ENCODE assay signal across 15 cellular contexts in genomic region chrX:132031867-132032266, GRCh38. TPM values are rescaled to one million over a fixed set of nuclear protein-coding genes. Genes with fewer than 3 reads are reported as not detected.
DNase-seq lines count a peak whose midpoint lies in the region; ATAC-seq, FAIRE-seq and TF ChIP-seq lines count a peak whose summit lies in the region.
"Had no signal": no experiment of that assay in that cellular context is flagged by ENCODE, and none has a peak within 500 bp of the region (broad histone marks: within the 10 kb centered on the region; RNA-seq: fewer than 3 reads in every experiment).

No MANE protein-coding gene starts in this region.

- H3F3A ChIP-seq in Loucy (ENCODE audit: low read depth), result no peaks in the 10 kb centered on the region

- H4K20me1 ChIP-seq in Loucy (ENCODE audit: insufficient read depth, low read length, poor library complexity, severe bottlenecking), result peaks cover 82% of the 10 kb centered on the region

- no peaks in the 10 kb centered on the region for H3K9me2 ChIP-seq in Loucy (replicated peaks; ENCODE audit: low read depth, low read length)

- H2AFZ ChIP-seq in Loucy (ENCODE audit: low read length), result no peak overlapping the region

- no peaks in the 10 kb centered on the region for H3K27me3 Mint-ChIP-seq in activated CD4-positive, alpha-beta memory T cell treated with anti-CD3 and anti-CD28 coated beads, Interleukin-2, amount 10 ng/mL, durations not matched to agents 7 days and 5 days
- no peaks in the 10 kb centered on the region for H3K27me3 Mint-ChIP-seq in activated CD4-positive, alpha-beta memory T cell treated with anti-CD3 and anti-CD28 coated beads for 36 hours
- no peaks in the 10 kb centered on the region for H3K27me3 Mint-ChIP-seq in activated naive CD8-positive, alpha-beta T cell treated with anti-CD3 and anti-CD28 coated beads for 36 hours

- no peaks in the 10 kb centered on the region for H3K27me3 ChIP-seq in Loucy (ENCODE audit: insufficient read depth, low read length, poor library complexity, severe bottlenecking)
- H3K27me3 ChIP-seq: transverse colon had no signal

- no peak overlapping the region for H3K9ac ChIP-seq in Loucy (ENCODE audit: low read depth, low read length, poor library complexity, severe bottlenecking)

- CTCF ChIA-PET in activated CD4-positive, alpha-beta memory T cell treated with anti-CD3 and anti-CD28 coated beads, Interleukin-2, amount 10 ng/mL, durations not matched to agents 7 days and 5 days (lab: Charles Lee), result no interaction called here
- CTCF ChIA-PET in activated CD4-positive, alpha-beta memory T cell treated with anti-CD3 and anti-CD28 coated beads for 36 hours (lab: Charles Lee), result interaction anchor here (1.5 kb wide), 1 partner anchor 744 kb away, joined by 3 read pairs; no protein-coding TSS in a partner anchor

- no peak for TF ChIP-seq CTCF in Loucy (conservative IDR thresholded peaks at IDR 0.05; ENCODE audit: low read length)

- peaks cover 67% of the 10 kb centered on the region for H3K4me1 Mint-ChIP-seq in activated CD4-positive, alpha-beta memory T cell treated with anti-CD3 and anti-CD28 coated beads, Interleukin-2, amount 10 ng/mL, durations not matched to agents 7 days and 5 days
- peaks cover 66% of the 10 kb centered on the region for H3K4me1 Mint-ChIP-seq in activated CD4-positive, alpha-beta memory T cell treated with anti-CD3 and anti-CD28 coated beads for 36 hours (ENCODE audit: low read depth)
- peaks cover 62% of the 10 kb centered on the region for H3K4me1 Mint-ChIP-seq in activated naive CD8-positive, alpha-beta T cell treated with anti-CD3 and anti-CD28 coated beads for 36 hours
- H3K4me1 Mint-ChIP-seq in stimulated activated effector memory CD8-positive, alpha-beta T cell treated with anti-CD3 and anti-CD28 coated beads, Interleukin-12 subunit alpha, Interleukin-12 subunit beta, amount 100 ng/mL, for 72 hours, result peaks cover 59% of the 10 kb centered on the region

- H3K4me2 ChIP-seq in Loucy (ENCODE audit: low read depth, low read length, poor library complexity, severe bottlenecking), result peak overlapping the region; percentile 98

- TF ChIP-seq POLR2A in GM12891 (IDR thresholded peaks at IDR 0.05; ENCODE audit: low read depth, low read length), result no peak

- H3K4me1 ChIP-seq in Loucy (ENCODE audit: insufficient read depth, low read length, poor library complexity, severe bottlenecking), result peaks cover 55% of the 10 kb centered on the region
- H3K4me1 ChIP-seq: transverse colon had no signal

- H3K27ac Mint-ChIP-seq in activated CD4-positive, alpha-beta memory T cell treated with anti-CD3 and anti-CD28 coated beads, Interleukin-2, amount 10 ng/mL, durations not matched to agents 7 days and 5 days, result peak overlapping the region; percentile 2
- H3K27ac Mint-ChIP-seq in activated CD4-positive, alpha-beta memory T cell treated with anti-CD3 and anti-CD28 coated beads for 36 hours, result no peak overlapping the region
- peak overlapping the region; percentile 71 for H3K27ac Mint-ChIP-seq in activated naive CD8-positive, alpha-beta T cell treated with anti-CD3 and anti-CD28 coated beads for 36 hours
- H3K27ac Mint-ChIP-seq in stimulated activated effector memory CD8-positive, alpha-beta T cell treated with anti-CD3 and anti-CD28 coated beads, Interleukin-12 subunit alpha, Interleukin-12 subunit beta, amount 100 ng/mL, for 72 hours, result peak overlapping the region; percentile 81

- no peaks in the 10 kb centered on the region for H3K36me3 ChIP-seq in Loucy (ENCODE audit: insufficient read depth, low read length)
- H3K36me3 ChIP-seq: transverse colon had no signal

- H3K4me3 Mint-ChIP-seq in activated CD4-positive, alpha-beta memory T cell treated with anti-CD3 and anti-CD28 coated beads, Interleukin-2, amount 10 ng/mL, durations not matched to agents 7 days and 5 days, result no peak overlapping the region
- no peak overlapping the region for H3K4me3 Mint-ChIP-seq in activated CD4-positive, alpha-beta memory T cell treated with anti-CD3 and anti-CD28 coated beads for 36 hours
- no peak overlapping the region for H3K4me3 Mint-ChIP-seq in activated naive CD8-positive, alpha-beta T cell treated with anti-CD3 and anti-CD28 coated beads for 36 hours
- peak overlapping the region; percentile 41 for H3K4me3 Mint-ChIP-seq in stimulated activated effector memory CD8-positive, alpha-beta T cell treated with anti-CD3 and anti-CD28 coated beads, Interleukin-12 subunit alpha, Interleukin-12 subunit beta, amount 100 ng/mL, for 72 hours

- H3K79me2 ChIP-seq in Loucy (ENCODE audit: insufficient read depth, low read length), result peaks cover 97% of the 10 kb centered on the region

- DNase-seq in activated CD4-positive, alpha-beta memory T cell treated with anti-CD3 and anti-CD28 coated beads, Interleukin-2, amount 10 ng/mL, durations not matched to agents 7 days and 5 days, result no peak
- DNase-seq in activated CD4-positive, alpha-beta memory T cell treated with anti-CD3 and anti-CD28 coated beads for 36 hours, result no peak
- no peak for DNase-seq in activated naive CD8-positive, alpha-beta T cell treated with anti-CD3 and anti-CD28 coated beads for 36 hours
- DNase-seq in stimulated activated effector memory CD8-positive, alpha-beta T cell treated with anti-CD3 and anti-CD28 coated beads, Interleukin-12 subunit alpha, Interleukin-12 subunit beta, amount 100 ng/mL, for 72 hours (ENCODE audit: low spot score in 2 of 2), result no peak
- DNase-seq in NCI-H1417 treated with DMSO at 0.1 percent for 48 hours (lab: John Stamatoyannopoulos, UW) (no peak), GM12891 (ENCODE audit: insufficient read length, low spot score) (no peak), cerebellar nuclear complex (lab: John Stamatoyannopoulos, UW) (no peak)
- DNase-seq: foreskin melanocyte; mammary epithelial cell; NCI-H2081 treated with DMSO at 0.1 percent for 48 hours; SIG-M5; stimulated activated CD4-positive, alpha-beta T cell treated with anti-CD3 and anti-CD28 coated beads, Interleukin-2, amount 100 ng/mL, for 24 hours; transverse colon had no signal

- POLR2A ChIA-PET in activated CD4-positive, alpha-beta memory T cell treated with anti-CD3 and anti-CD28 coated beads, Interleukin-2, amount 10 ng/mL, durations not matched to agents 7 days and 5 days (lab: Charles Lee), result interaction anchor here (1.5 kb wide), 1 partner anchor 8 kb away, joined by 4 read pairs; no protein-coding TSS in a partner anchor
- POLR2A ChIA-PET in activated CD4-positive, alpha-beta memory T cell treated with anti-CD3 and anti-CD28 coated beads for 36 hours (lab: Charles Lee), result interaction anchor here (0.6 kb wide), 1 partner anchor 64 kb away, joined by 3 read pairs; no protein-coding TSS in a partner anchor

- ATAC-seq in stimulated activated effector memory CD8-positive, alpha-beta T cell treated with anti-CD3 and anti-CD28 coated beads, Interleukin-12 subunit alpha, Interleukin-12 subunit beta, amount 100 ng/mL, for 72 hours, result no peak
- ATAC-seq: sciatic nerve had no signal

- H3K9me3 ChIP-seq in Loucy (ENCODE audit: insufficient read depth, low read depth, low read length), result no peaks in the 10 kb centered on the region
- H3K9me3 ChIP-seq: transverse colon had no signal

- FAIRE-seq in GM12891 (lab: Jason Lieb, UNC), result no peak

- peak overlapping the region; percentile 20 for H3K4me3 ChIP-seq in Loucy (ENCODE audit: low read length, poor library complexity, severe bottlenecking)
- H3K4me3 ChIP-seq: transverse colon had no signal

- H3K9me3 Mint-ChIP-seq in activated CD4-positive, alpha-beta memory T cell treated with anti-CD3 and anti-CD28 coated beads, Interleukin-2, amount 10 ng/mL, durations not matched to agents 7 days and 5 days, result no peaks in the 10 kb centered on the region
- H3K9me3 Mint-ChIP-seq in activated CD4-positive, alpha-beta memory T cell treated with anti-CD3 and anti-CD28 coated beads for 36 hours, result no peaks in the 10 kb centered on the region
- H3K9me3 Mint-ChIP-seq in activated naive CD8-positive, alpha-beta T cell treated with anti-CD3 and anti-CD28 coated beads for 36 hours, result no peaks in the 10 kb centered on the region
- no peaks in the 10 kb centered on the region for H3K9me3 Mint-ChIP-seq in stimulated activated effector memory CD8-positive, alpha-beta T cell treated with anti-CD3 and anti-CD28 coated beads, Interleukin-12 subunit alpha, Interleukin-12 subunit beta, amount 100 ng/mL, for 72 hours

- peaks cover 30% of the 10 kb centered on the region for H3K36me3 Mint-ChIP-seq in activated CD4-positive, alpha-beta memory T cell treated with anti-CD3 and anti-CD28 coated beads, Interleukin-2, amount 10 ng/mL, durations not matched to agents 7 days and 5 days (ENCODE audit: low read depth)
- peaks cover 5% of the 10 kb centered on the region for H3K36me3 Mint-ChIP-seq in activated CD4-positive, alpha-beta memory T cell treated with anti-CD3 and anti-CD28 coated beads for 36 hours
- peaks cover 43% of the 10 kb centered on the region for H3K36me3 Mint-ChIP-seq in activated naive CD8-positive, alpha-beta T cell treated with anti-CD3 and anti-CD28 coated beads for 36 hours
- H3K36me3 Mint-ChIP-seq in stimulated activated effector memory CD8-positive, alpha-beta T cell treated with anti-CD3 and anti-CD28 coated beads, Interleukin-12 subunit alpha, Interleukin-12 subunit beta, amount 100 ng/mL, for 72 hours, result peaks cover 28% of the 10 kb centered on the region

- intact Hi-C loops in activated CD4-positive, alpha-beta memory T cell treated with anti-CD3 and anti-CD28 coated beads for 36 hours (cut with micrococcal nuclease), result no loop called here

TF ChIP-seq in GM12891, 5 proteins besides CTCF, POLR2A, EP300 and RAD21:
- no peak for TF ChIP-seq TAF1 (IDR thresholded peaks at IDR 0.05; ENCODE audit: low read depth, low read length)
- no peak for TF ChIP-seq PAX5 (IDR thresholded peaks at IDR 0.05; ENCODE audit: insufficient read depth, low read length, severe bottlenecking)
- no peak for TF ChIP-seq SPI1 (IDR thresholded peaks at IDR 0.05; ENCODE audit: low read depth, low read length)
- no peak for TF ChIP-seq POLR2AphosphoS5 (IDR thresholded peaks at IDR 0.05; ENCODE audit: low read depth, low read length)
- TF ChIP-seq POU2F2 (IDR thresholded peaks at IDR 0.05; ENCODE audit: low read depth, low read length), result no peak

RNA-seq across cellular contexts. Expression of gene STK26, which starts 8.8 kb away (rescaled TPM):
- total RNA-seq in activated CD4-positive, alpha-beta memory T cell treated with anti-CD3 and anti-CD28 coated beads, Interleukin-2, amount 10 ng/mL, durations not matched to agents 7 days and 5 days, result 10 to 100 TPM; 49.8 to 50.8 TPM
- 10 to 100 TPM; 60.9 to 64.0 TPM for total RNA-seq in activated CD4-positive, alpha-beta memory T cell treated with anti-CD3 and anti-CD28 coated beads for 36 hours
- 10 to 100 TPM; 76.4 TPM for total RNA-seq in activated naive CD8-positive, alpha-beta T cell treated with anti-CD3 and anti-CD28 coated beads for 36 hours
- polyA plus RNA-seq in GM12891 (2012; ENCODE audit: low read depth, missing spikeins), result 35.0 TPM
